Comparison of ENCODE assay signal across 8 cellular contexts in the genomic region with DNA sequence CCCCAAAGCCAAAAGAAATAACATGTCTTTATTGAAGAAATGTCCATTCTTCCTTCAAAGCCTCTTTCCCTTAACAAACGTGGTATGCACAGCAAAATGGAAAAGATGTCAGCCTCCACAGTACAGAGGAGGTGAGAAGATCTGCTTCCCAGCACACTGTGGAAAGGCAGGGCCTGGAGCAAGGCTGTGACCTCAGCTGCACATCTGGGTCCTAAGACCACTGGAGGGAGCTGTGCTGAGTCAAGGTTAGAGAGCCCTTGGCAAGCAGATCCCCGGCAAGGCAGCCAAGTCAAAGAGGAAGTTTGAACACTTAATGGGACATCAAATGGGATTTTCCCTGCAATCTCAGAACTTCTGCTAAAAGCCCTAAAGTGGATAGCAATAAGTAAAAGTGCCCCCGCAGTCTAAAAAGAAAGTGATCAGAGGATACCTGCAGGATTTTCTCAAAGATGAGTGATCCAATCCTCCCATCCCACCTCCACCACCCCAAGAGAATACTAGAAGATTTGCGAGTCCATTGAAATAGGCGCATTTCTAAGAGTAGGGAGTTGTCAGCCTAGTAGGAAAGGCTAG.
A peak's percentile ranks its signal among the peaks of the same experiment; 100 is the strongest.
DNase-seq lines count a peak whose midpoint lies in the region; FAIRE-seq and TF ChIP-seq lines count a peak whose summit lies in the region.

No MANE protein-coding gene starts in this region.

- H3K36me3 ChIP-seq in parathyroid adenoma (ENCODE audit: control insufficient read depth, insufficient read depth, low read length) = no peaks in the 10 kb centered on the region

- H3K79me2 ChIP-seq in parathyroid adenoma = no peaks in the 10 kb centered on the region

- H3K27ac ChIP-seq in parathyroid adenoma = no peak overlapping the region

- H3K4me1 ChIP-seq in parathyroid adenoma = no peaks in the 10 kb centered on the region

- H3K4me3 ChIP-seq in AG10803 (ENCODE audit: low read length) (no peak overlapping the region), fibroblast of mammary gland (ENCODE audit: control insufficient read depth, low read depth, low read length) (no peak overlapping the region), parathyroid adenoma (ENCODE audit: low read depth, low read length) (no peak overlapping the region)

- no peak overlapping the region for H2AFZ ChIP-seq in parathyroid adenoma

- no peak overlapping the region for H3K9ac ChIP-seq in parathyroid adenoma

- no peak overlapping the region for H3K4me2 ChIP-seq in parathyroid adenoma (ENCODE audit: low read length)

- TF ChIP-seq CTCF in AG10803 (conservative IDR thresholded peaks at IDR 0.05; ENCODE audit: low read length) = peak; percentile 50
- TF ChIP-seq CTCF in GM13977 (IDR thresholded peaks at IDR 0.05; ENCODE audit: extremely low read depth, insufficient read depth, missing control alignments) = peak; percentile 59
- peak; percentile 53 for TF ChIP-seq CTCF in fibroblast of mammary gland (conservative IDR thresholded peaks at IDR 0.05; ENCODE audit: control insufficient read depth, insufficient read depth, low read depth, low read length)
- peak; percentile 12 for TF ChIP-seq CTCF in parathyroid adenoma (IDR thresholded peaks at IDR 0.05)

- H3K9me3 ChIP-seq in parathyroid adenoma (ENCODE audit: control insufficient read depth, low read length) = no peaks in the 10 kb centered on the region

- in situ Hi-C loops in GM13977 (cut with MboI; ENCODE audit: low pct_unique_long_range_greater_than_20kb, low sequenced_read_pairs, unreplicated experiment) = no loop called here

- no peak for FAIRE-seq in RCC 7860 (lab: Jason Lieb, UNC)

- H3K27me3 ChIP-seq in parathyroid adenoma (ENCODE audit: control insufficient read depth, insufficient read depth, low read length) = no peaks in the 10 kb centered on the region

- DNase-seq in AG10803 (ENCODE audit: low read depth) = peak; percentile 56
- DNase-seq in GM13977 (ENCODE audit: low spot score) = peak; percentile 36
- DNase-seq in RCC 7860 (ENCODE audit: low spot score) = peak; percentile 48
- DNase-seq in fibroblast of mammary gland (ENCODE audit: low read depth) = peak; percentile 74
- no peak for DNase-seq in NCI-H2081 (lab: John Stamatoyannopoulos, UW)
- no peak for DNase-seq in NCI-H524 treated with DMSO at 0.1 percent for 48 hours (lab: John Stamatoyannopoulos, UW)
- no peak for DNase-seq in activated CD8-positive, alpha-beta memory T cell treated with anti-CD3 and anti-CD28 coated beads for 24 hours

Comparison
In these comparisons a context has a peak if more than half of its experiments do, and no peak if none do; other contexts are left out.
1. DNase-seq: peak in AG10803 (single experiment), GM13977 (single experiment), RCC 7860 (single experiment) and fibroblast of mammary gland (single experiment); none in NCI-H2081 (0 of 2), NCI-H524 treated with DMSO at 0.1 percent for 48 hours (single experiment) and activated CD8-positive, alpha-beta memory T cell treated with anti-CD3 and anti-CD28 coated beads for 24 hours (single experiment).
2. Peak in every context shown above with its lines, with median percentiles within 50 percentile points of each other: CTCF ChIP-seq.